ENCODE assay signal across 8 cellular contexts in the genomic region with DNA sequence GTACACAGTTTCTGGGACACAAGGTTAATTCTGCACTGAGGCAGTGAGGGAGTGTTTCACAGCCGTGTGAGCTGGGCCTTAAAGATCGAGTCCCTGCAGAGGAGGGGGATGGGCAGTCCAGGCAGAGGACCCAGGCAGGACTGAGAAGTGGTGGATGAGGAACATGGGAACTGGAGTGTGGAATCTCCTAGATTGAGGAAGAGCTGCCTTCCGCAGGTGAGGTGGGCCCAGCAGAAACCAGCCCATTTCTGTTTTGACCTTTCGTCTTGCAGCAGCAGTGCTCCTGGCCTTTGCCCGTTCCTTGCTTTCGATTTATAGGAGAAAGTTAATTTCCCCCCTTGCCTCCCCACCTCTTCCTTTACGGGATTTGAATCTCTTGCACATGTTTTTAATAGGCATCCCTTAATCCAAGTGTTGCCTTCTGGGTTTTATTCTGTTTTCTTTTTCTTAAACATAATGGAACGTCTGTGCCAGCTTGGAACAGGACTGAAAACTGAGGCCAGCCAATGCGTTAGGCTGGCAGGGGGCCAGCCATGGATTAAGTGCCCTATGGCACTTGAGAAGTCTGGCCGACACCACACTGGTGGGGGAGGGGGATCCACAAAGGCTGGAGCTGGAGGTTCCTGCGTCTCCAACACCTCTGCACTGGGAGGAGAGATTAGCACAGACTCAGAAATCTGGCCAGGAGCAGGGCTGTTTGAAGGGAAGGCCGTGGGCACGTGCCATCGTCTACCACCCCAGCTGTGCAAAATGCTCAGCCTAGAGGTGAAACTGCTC.
DNase-seq lines count a peak whose midpoint lies in the region; ATAC-seq, FAIRE-seq and TF ChIP-seq lines count a peak whose summit lies in the region.

No MANE protein-coding gene starts in this region.

- intact Hi-C loops in activated CD4-positive, alpha-beta T cell treated with anti-CD3 and anti-CD28 coated beads, Interleukin-2, amount 10 ng/mL, durations not matched to agents 24 days and 14 days (cut with micrococcal nuclease) = loop anchor here (5.0 to 10.0 kb wide), 3 partner anchors 44 to 232 kb away; partner anchors contain the start of gene SMAD3
- intact Hi-C loops in kidney (cut with DNase I) = no loop called here

- H3K9me3 ChIP-seq in kidney (ENCODE audit: control insufficient read depth in 1 of 2, low read length in 2 of 2) (no peaks in the 10 kb centered on the region), thymus (ENCODE audit: control insufficient read depth) (no peaks in the 10 kb centered on the region)

- H3K9ac ChIP-seq in kidney (ENCODE audit: low read length in 2 of 2) = no peak overlapping the region

- peaks cover 3 to 45% of the 10 kb centered on the region in 2 donors for H3K36me3 ChIP-seq in kidney (ENCODE audit: control insufficient read depth in 1 of 2, insufficient read depth in 2 of 2, low read length in 2 of 2)
- peaks cover 4% of the 10 kb centered on the region for H3K36me3 ChIP-seq in thymus (ENCODE audit: control insufficient read depth, insufficient read depth)

- peaks cover 65% of the 10 kb centered on the region for H3K36me3 Mint-ChIP-seq in activated CD4-positive, alpha-beta T cell treated with anti-CD3 and anti-CD28 coated beads, Interleukin-2, amount 10 ng/mL, durations not matched to agents 24 days and 14 days (ENCODE audit: low read depth)
- peaks cover 4% of the 10 kb centered on the region; the same call in 1 of the 2 replicates for H3K36me3 Mint-ChIP-seq in WTC11
- peaks cover 23% of the 10 kb centered on the region for H3K36me3 Mint-ChIP-seq in activated CD8-positive, alpha-beta memory T cell treated with anti-CD3 and anti-CD28 coated beads, Interleukin-2, amount 10 ng/mL, durations not matched to agents 7 days and 5 days

- no peak overlapping the region for H3K4me3 Mint-ChIP-seq in activated CD4-positive, alpha-beta T cell treated with anti-CD3 and anti-CD28 coated beads, Interleukin-2, amount 10 ng/mL, durations not matched to agents 24 days and 14 days
- no peak overlapping the region for H3K4me3 Mint-ChIP-seq in WTC11
- H3K4me3 Mint-ChIP-seq in activated CD8-positive, alpha-beta memory T cell treated with anti-CD3 and anti-CD28 coated beads, Interleukin-2, amount 10 ng/mL, durations not matched to agents 7 days and 5 days = no peak overlapping the region

- ATAC-seq in WTC11 (no peak), GM18873 (IDR thresholded peaks at IDR 0.05; ENCODE audit: low FRiP score, unreplicated experiment) (no peak)
- ATAC-seq in activated CD8-positive, alpha-beta memory T cell treated with anti-CD3 and anti-CD28 coated beads, Interleukin-2, amount 10 ng/mL, durations not matched to agents 7 days and 5 days = no peak

- no peak overlapping the region for H3K4me3 ChIP-seq in kidney (ENCODE audit: low read length in 2 of 2)
- no peak overlapping the region for H3K4me3 ChIP-seq in thymus (ENCODE audit: low read length)

- H3K27ac Mint-ChIP-seq in activated CD4-positive, alpha-beta T cell treated with anti-CD3 and anti-CD28 coated beads, Interleukin-2, amount 10 ng/mL, durations not matched to agents 24 days and 14 days = peak overlapping the region; percentile 82
- H3K27ac Mint-ChIP-seq in WTC11 = peak overlapping the region; percentile 28; the same call in 1 of the 2 replicates
- no peak overlapping the region for H3K27ac Mint-ChIP-seq in activated CD8-positive, alpha-beta memory T cell treated with anti-CD3 and anti-CD28 coated beads, Interleukin-2, amount 10 ng/mL, durations not matched to agents 7 days and 5 days

- H3K27ac ChIP-seq in kidney (ENCODE audit: low read depth in 2 of 2, low read length in 2 of 2) = peak overlapping the region; percentile 45 to 46
- peak overlapping the region; percentile 50 for H3K27ac ChIP-seq in thymus (ENCODE audit: low read depth)

- TF ChIP-seq CTCF in WTC11 (IDR thresholded peaks at IDR 0.05) (no peak), kidney (IDR thresholded peaks at IDR 0.05; ENCODE audit: borderline replicate concordance, extremely low read depth, insufficient read depth) (no peak)

- FAIRE-seq in kidney (lab: Jason Lieb, UNC) = no peak

- no peaks in the 10 kb centered on the region for H3K27me3 ChIP-seq in thymus (ENCODE audit: control insufficient read depth, insufficient read depth)

- WGBS in thymus = 97% methylated on average over 14 of the region's 14 CpGs

- no peaks in the 10 kb centered on the region for H3K9me3 Mint-ChIP-seq in activated CD4-positive, alpha-beta T cell treated with anti-CD3 and anti-CD28 coated beads, Interleukin-2, amount 10 ng/mL, durations not matched to agents 24 days and 14 days
- no peaks in the 10 kb centered on the region for H3K9me3 Mint-ChIP-seq in WTC11
- H3K9me3 Mint-ChIP-seq in activated CD8-positive, alpha-beta memory T cell treated with anti-CD3 and anti-CD28 coated beads, Interleukin-2, amount 10 ng/mL, durations not matched to agents 7 days and 5 days (ENCODE audit: low read depth) = no peaks in the 10 kb centered on the region

- DNase-seq in activated CD4-positive, alpha-beta T cell treated with anti-CD3 and anti-CD28 coated beads, Interleukin-2, amount 10 ng/mL, durations not matched to agents 24 days and 14 days = no peak
- DNase-seq in activated CD4-positive, alpha-beta T cell treated with anti-CD3 and anti-CD28 coated beads, Interleukin-2, amount 50 U/mL, for 1 hour = no peak
- DNase-seq in WTC11 (ENCODE audit: low spot score) (no peak), kidney (no peak)
- DNase-seq in activated CD8-positive, alpha-beta memory T cell treated with anti-CD3 and anti-CD28 coated beads, Interleukin-2, amount 10 ng/mL, durations not matched to agents 7 days and 5 days = no peak
- no peak for DNase-seq in stimulated activated CD8-positive, alpha-beta memory T cell treated with anti-CD3 and anti-CD28 coated beads, Interleukin-4, amount 100 ng/mL, for 48 hours

- CTCF ChIA-PET in WTC11 (lab: Charles Lee) = interaction anchor here (1.3 to 2.1 kb wide), 2 partner anchors 11 to 270 kb away, joined by 3 to 11 read pairs; no protein-coding TSS in a partner anchor
- CTCF ChIA-PET in activated CD8-positive, alpha-beta memory T cell treated with anti-CD3 and anti-CD28 coated beads, Interleukin-2, amount 10 ng/mL, durations not matched to agents 7 days and 5 days (lab: Charles Lee) = no interaction called here

- POLR2A ChIA-PET in WTC11 (lab: Charles Lee) = no interaction called here

- H3K4me1 Mint-ChIP-seq in activated CD4-positive, alpha-beta T cell treated with anti-CD3 and anti-CD28 coated beads, Interleukin-2, amount 10 ng/mL, durations not matched to agents 24 days and 14 days = peaks cover 63% of the 10 kb centered on the region
- H3K4me1 Mint-ChIP-seq in WTC11 = peaks cover 34% of the 10 kb centered on the region
- peaks cover 32% of the 10 kb centered on the region for H3K4me1 Mint-ChIP-seq in activated CD8-positive, alpha-beta memory T cell treated with anti-CD3 and anti-CD28 coated beads, Interleukin-2, amount 10 ng/mL, durations not matched to agents 7 days and 5 days

- H3K4me1 ChIP-seq in kidney (ENCODE audit: control insufficient read depth in 1 of 2, insufficient read depth in 1 of 2, low read depth in 1 of 2, low read length in 2 of 2) (peaks cover 7 to 14% of the 10 kb centered on the region in 2 donors), thymus (ENCODE audit: control insufficient read depth, insufficient read depth, low read length) (no peaks in the 10 kb centered on the region)

- H3K27me3 Mint-ChIP-seq in activated CD4-positive, alpha-beta T cell treated with anti-CD3 and anti-CD28 coated beads, Interleukin-2, amount 10 ng/mL, durations not matched to agents 24 days and 14 days = no peaks in the 10 kb centered on the region
- no peaks in the 10 kb centered on the region for H3K27me3 Mint-ChIP-seq in WTC11 (ENCODE audit: low read depth)
- no peaks in the 10 kb centered on the region for H3K27me3 Mint-ChIP-seq in activated CD8-positive, alpha-beta memory T cell treated with anti-CD3 and anti-CD28 coated beads, Interleukin-2, amount 10 ng/mL, durations not matched to agents 7 days and 5 days

TF ChIP-seq in WTC11, 78 proteins besides CTCF, POLR2A, EP300 and RAD21:
- TF ChIP-seq E2F5 (CRISPR knock-in tag; IDR thresholded peaks at IDR 0.05) = no peak
- TF ChIP-seq, protein P1, sequence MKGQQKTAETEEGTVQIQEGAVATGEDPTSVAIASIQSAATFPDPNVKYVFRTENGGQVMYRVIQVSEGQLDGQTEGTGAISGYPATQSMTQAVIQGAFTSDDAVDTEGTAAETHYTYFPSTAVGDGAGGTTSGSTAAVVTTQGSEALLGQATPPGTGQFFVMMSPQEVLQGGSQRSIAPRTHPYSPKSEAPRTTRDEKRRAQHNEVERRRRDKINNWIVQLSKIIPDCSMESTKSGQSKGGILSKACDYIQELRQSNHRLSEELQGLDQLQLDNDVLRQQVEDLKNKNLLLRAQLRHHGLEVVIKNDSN (CRISPR knock-in tag; IDR thresholded peaks at IDR 0.05) = no peak
- TF ChIP-seq NFE2L1 (CRISPR knock-in tag; IDR thresholded peaks at IDR 0.05) = no peak
- no peak for TF ChIP-seq ZNF317 (CRISPR knock-in tag; IDR thresholded peaks at IDR 0.05; ENCODE audit: borderline replicate concordance, low read depth)
- no peak for TF ChIP-seq ZNF263 (CRISPR knock-in tag; IDR thresholded peaks at IDR 0.05; ENCODE audit: low read depth)
TF ChIP-seq in WTC11: peak in this region for 0.
